ENCODE assay signal across 8 cellular contexts in genomic region chr4:51906167-51906647, GRCh38.
A peak's percentile ranks its signal among the peaks of the same experiment; 100 is the strongest.
DNase-seq lines count a peak whose midpoint lies in the region; ATAC-seq and TF ChIP-seq lines count a peak whose summit lies in the region.

No MANE protein-coding gene starts in this region.

- H3K27me3 ChIP-seq in BLaER1 (no peaks in the 10 kb centered on the region), upper lobe of right lung (no peaks in the 10 kb centered on the region), neuronal stem cell (ENCODE audit: control insufficient read depth in 3 of 3, insufficient read depth in 3 of 3, low read depth in 1 of 3, low read length in 3 of 3) (no peaks in the 10 kb centered on the region)

- H3K4me3 Mint-ChIP-seq in activated T-helper 17 cell treated with anti-CD3 and anti-CD28 coated beads, Interleukin-2, amount 50 U/mL, for 72 hours: no peak overlapping the region

- H3K9me3 ChIP-seq in BLaER1: no peaks in the 10 kb centered on the region; the same call in 1 of the 2 replicates
- no peaks in the 10 kb centered on the region for H3K9me3 ChIP-seq in upper lobe of right lung
- H3K9me3 ChIP-seq in neuronal stem cell (replicated peaks in 1 of 2; ENCODE audit: control insufficient read depth in 2 of 2, insufficient read depth in 1 of 2, low read depth in 1 of 2, low read length in 2 of 2): peaks cover 0 to 3% of the 10 kb centered on the region in 2 donors

- H3K23ac ChIP-seq in neuronal stem cell (ENCODE audit: low read depth, low read length, poor library complexity): no peak overlapping the region

- peak; percentile 96 for ATAC-seq in GM19035 (IDR thresholded peaks at IDR 0.05; ENCODE audit: unreplicated experiment)
- ATAC-seq in HG03108 (IDR thresholded peaks at IDR 0.05; ENCODE audit: unreplicated experiment): peak; percentile 95
- ATAC-seq in activated T-helper 17 cell treated with anti-CD3 and anti-CD28 coated beads, Interleukin-2, amount 50 U/mL, for 72 hours (replicated peaks): peak; percentile 62
- peak; percentile 83 for ATAC-seq in upper lobe of right lung

- H3K9ac ChIP-seq in BLaER1: no peak overlapping the region
- no peak overlapping the region for H3K9ac ChIP-seq in neuronal stem cell (ENCODE audit: low read depth, low read length, poor library complexity)

- no peak overlapping the region for H3K4ac ChIP-seq in neuronal stem cell (ENCODE audit: low read length)

- H3K18ac ChIP-seq in neuronal stem cell (ENCODE audit: low read length): no peak overlapping the region

- H4K20me1 ChIP-seq in BLaER1: no peaks in the 10 kb centered on the region

- H2AFZ ChIP-seq in neuronal stem cell (ENCODE audit: low read length): no peak overlapping the region

- H3K36me3 ChIP-seq in BLaER1 (peaks cover 69% of the 10 kb centered on the region), upper lobe of right lung (peaks cover 25% of the 10 kb centered on the region), neuronal stem cell (replicated peaks in 1 of 2; ENCODE audit: control insufficient read depth in 2 of 2, insufficient read depth in 2 of 2, low read length in 2 of 2) (peaks cover 20 to 99% of the 10 kb centered on the region in 2 donors)

- H3K79me1 ChIP-seq in neuronal stem cell (ENCODE audit: low read depth, low read length): peaks cover 3% of the 10 kb centered on the region

- H4K8ac ChIP-seq in neuronal stem cell (ENCODE audit: low read depth, low read length): no peak overlapping the region

- H3K9me3 Mint-ChIP-seq in activated T-helper 17 cell treated with anti-CD3 and anti-CD28 coated beads, Interleukin-2, amount 50 U/mL, for 72 hours: no peaks in the 10 kb centered on the region

- H3K14ac ChIP-seq in neuronal stem cell (ENCODE audit: low read length): no peak overlapping the region

- TF ChIP-seq CTCF in upper lobe of right lung (IDR thresholded peaks at IDR 0.05): no peak

- no peak overlapping the region for H2BK12ac ChIP-seq in neuronal stem cell (ENCODE audit: low read length)

- peak overlapping the region; percentile 29; the same call in 1 of the 2 replicates for H3K4me2 ChIP-seq in BLaER1
- no peak overlapping the region for H3K4me2 ChIP-seq in neuronal stem cell (ENCODE audit: insufficient read depth, low read length, poor library complexity, severe bottlenecking)

- H3K27me3 Mint-ChIP-seq in activated T-helper 17 cell treated with anti-CD3 and anti-CD28 coated beads, Interleukin-2, amount 50 U/mL, for 72 hours: no peaks in the 10 kb centered on the region

- H4K91ac ChIP-seq in neuronal stem cell (ENCODE audit: low read depth, low read length, poor library complexity): no peak overlapping the region

- intact Hi-C loops in upper lobe of right lung (cut with DNase I): no loop called here

- no CpG with 5 or more reads among the region's 5 CpGs for WGBS in neuronal stem cell (ENCODE audit: extremely low coverage in 2 of 2, insufficient read length in 2 of 2, insufficient replicate concordance in 1 of 2), 2 donors

- peaks cover 86% of the 10 kb centered on the region for H3K36me3 Mint-ChIP-seq in activated T-helper 17 cell treated with anti-CD3 and anti-CD28 coated beads, Interleukin-2, amount 50 U/mL, for 72 hours (ENCODE audit: low read depth)

- no peak for DNase-seq in upper lobe of right lung
- no peak for DNase-seq in neuronal stem cell (ENCODE audit: low spot score)
- DNase-seq in NCI-H2107 treated with DMSO at 0.1 percent for 48 hours (lab: John Stamatoyannopoulos, UW; ENCODE audit: unreplicated experiment): no peak
- DNase-seq in activated T-cell treated with anti-CD3 and anti-CD28 coated beads for 4 hours: no peak

- H2AK5ac ChIP-seq in neuronal stem cell (ENCODE audit: low read depth, low read length): no peak overlapping the region

- no peak overlapping the region for H2BK120ac ChIP-seq in neuronal stem cell (ENCODE audit: low read depth, low read length)

- no peaks in the 10 kb centered on the region for H3K4me1 Mint-ChIP-seq in activated T-helper 17 cell treated with anti-CD3 and anti-CD28 coated beads, Interleukin-2, amount 50 U/mL, for 72 hours

- H3K4me3 ChIP-seq in BLaER1: no peak overlapping the region
- H3K4me3 ChIP-seq in upper lobe of right lung: no peak overlapping the region
- no peak overlapping the region for H3K4me3 ChIP-seq in neuronal stem cell (ENCODE audit: low read length in 2 of 2)

- H2BK5ac ChIP-seq in neuronal stem cell (ENCODE audit: low read length): no peak overlapping the region

- H3K27ac ChIP-seq in BLaER1 (no peak overlapping the region), upper lobe of right lung (no peak overlapping the region), neuronal stem cell (replicated peaks; ENCODE audit: low read length) (no peak overlapping the region)

- peaks cover 11% of the 10 kb centered on the region for H3K4me1 ChIP-seq in BLaER1
- no peaks in the 10 kb centered on the region for H3K4me1 ChIP-seq in upper lobe of right lung
- H3K4me1 ChIP-seq in neuronal stem cell (ENCODE audit: control insufficient read depth in 2 of 2, insufficient read depth in 1 of 2, low read depth in 1 of 2, low read length in 2 of 2): peaks cover 0 to 5% of the 10 kb centered on the region in 2 donors

- no peak overlapping the region for H2BK15ac ChIP-seq in neuronal stem cell (ENCODE audit: low read length)

- H3K27ac Mint-ChIP-seq in activated T-helper 17 cell treated with anti-CD3 and anti-CD28 coated beads, Interleukin-2, amount 50 U/mL, for 72 hours: no peak overlapping the region
